ENCODE assay signal across 30 cellular contexts in genomic region chr16:1279945-1280589, GRCh38. TPM values are rescaled to one million over a fixed set of nuclear protein-coding genes. Genes with fewer than 3 reads are reported as not detected.
"Had no signal": no experiment of that assay in that cellular context is flagged by ENCODE, and none has a peak within 500 bp of the region (broad histone marks: within the 10 kb centered on the region; RNA-seq: fewer than 3 reads in every experiment).

No MANE protein-coding gene starts in this region.

- H3K27me3 Mint-ChIP-seq: activated CD8-positive, alpha-beta memory T cell treated with anti-CD3 and anti-CD28 coated beads, Interleukin-2, amount 10 ng/mL, durations not matched to agents 7 days and 5 days; activated naive CD8-positive, alpha-beta T cell had no signal

- H3K27ac ChIP-seq: VCaP had no signal

- FAIRE-seq: bronchial epithelial cell had no signal

- H3K4me1 Mint-ChIP-seq: activated CD4-positive, alpha-beta memory T cell treated with anti-CD3 and anti-CD28 coated beads, Interleukin-2, amount 10 ng/mL, durations not matched to agents 7 days and 5 days; activated CD8-positive, alpha-beta memory T cell treated with anti-CD3 and anti-CD28 coated beads, Interleukin-2, amount 10 ng/mL, durations not matched to agents 7 days and 5 days; activated naive CD4-positive, alpha-beta T cell treated with anti-CD3 and anti-CD28 coated beads, Interleukin-2, amount 10 ng/mL, durations not matched to agents 7 days and 5 days; activated naive CD8-positive, alpha-beta T cell treated with anti-CD3 and anti-CD28 coated beads, Interleukin-2, amount 50 U/mL, for 24 hours; T-cell; T-helper 17 cell had no signal

- H3K9me3 Mint-ChIP-seq: activated B cell treated with CpG ODN at 0.5 μM for 24 hours; activated CD4-positive, alpha-beta memory T cell treated with anti-CD3 and anti-CD28 coated beads, Interleukin-2, amount 10 ng/mL, durations not matched to agents 7 days and 5 days; activated naive CD4-positive, alpha-beta T cell treated with anti-CD3 and anti-CD28 coated beads, Interleukin-2, amount 10 ng/mL, durations not matched to agents 7 days and 5 days; activated naive CD8-positive, alpha-beta T cell treated with anti-CD3 and anti-CD28 coated beads, Interleukin-2, amount 50 U/mL, for 24 hours; T-cell had no signal

- H3K36me3 Mint-ChIP-seq: activated CD8-positive, alpha-beta memory T cell treated with anti-CD3 and anti-CD28 coated beads, Interleukin-2, amount 10 ng/mL, durations not matched to agents 7 days and 5 days; activated naive CD4-positive, alpha-beta T cell treated with anti-CD3 and anti-CD28 coated beads, Interleukin-2, amount 10 ng/mL, durations not matched to agents 7 days and 5 days; activated naive CD8-positive, alpha-beta T cell; brain; T-cell had no signal

- H3K4me3 Mint-ChIP-seq: activated B cell treated with CpG ODN at 0.5 μM for 24 hours; activated CD4-positive, alpha-beta memory T cell treated with anti-CD3 and anti-CD28 coated beads, Interleukin-2, amount 10 ng/mL, durations not matched to agents 7 days and 5 days; activated CD8-positive, alpha-beta memory T cell treated with anti-CD3 and anti-CD28 coated beads, Interleukin-2, amount 10 ng/mL, durations not matched to agents 7 days and 5 days; activated naive CD4-positive, alpha-beta T cell treated with anti-CD3 and anti-CD28 coated beads, Interleukin-2, amount 10 ng/mL, durations not matched to agents 7 days and 5 days; activated naive CD8-positive, alpha-beta T cell; activated naive CD8-positive, alpha-beta T cell treated with anti-CD3 and anti-CD28 coated beads, Interleukin-2, amount 50 U/mL, for 24 hours; brain; T-cell; T-helper 17 cell had no signal

- H3K27ac Mint-ChIP-seq: activated B cell treated with CpG ODN at 0.5 μM for 24 hours; activated CD4-positive, alpha-beta memory T cell treated with anti-CD3 and anti-CD28 coated beads, Interleukin-2, amount 10 ng/mL, durations not matched to agents 7 days and 5 days; activated CD8-positive, alpha-beta memory T cell treated with anti-CD3 and anti-CD28 coated beads, Interleukin-2, amount 10 ng/mL, durations not matched to agents 7 days and 5 days; activated naive CD4-positive, alpha-beta T cell treated with anti-CD3 and anti-CD28 coated beads, Interleukin-2, amount 10 ng/mL, durations not matched to agents 7 days and 5 days; activated naive CD8-positive, alpha-beta T cell; activated naive CD8-positive, alpha-beta T cell treated with anti-CD3 and anti-CD28 coated beads, Interleukin-2, amount 50 U/mL, for 24 hours; T-cell; T-helper 17 cell had no signal

- DNase-seq: activated B cell treated with CpG ODN at 0.5 μM for 24 hours; activated CD4-positive, alpha-beta memory T cell treated with anti-CD3 and anti-CD28 coated beads, Interleukin-2, amount 10 ng/mL, durations not matched to agents 7 days and 5 days; activated CD4-positive, alpha-beta T cell treated with anti-CD3 and anti-CD28 coated beads for 48 hours; activated CD4-positive, CD25-positive, alpha-beta regulatory T cell treated with anti-CD3 and anti-CD28 coated beads, Interleukin-2, amount 50 U/mL, for 72 hours; activated CD8-positive, alpha-beta memory T cell treated with anti-CD3 and anti-CD28 coated beads for 24 hours; activated CD8-positive, alpha-beta memory T cell treated with anti-CD3 and anti-CD28 coated beads, Interleukin-2, amount 10 ng/mL, durations not matched to agents 7 days and 5 days; activated CD8-positive, alpha-beta memory T cell treated with anti-CD3 and anti-CD28 coated beads, Interleukin-2, amount 50 U/mL, for 48 hours; activated effector memory CD4-positive, alpha-beta T cell treated with Interleukin-2 at 50 U/mL for 16 hours; activated naive CD4-positive, alpha-beta T cell treated with anti-CD3 and anti-CD28 coated beads, Interleukin-2, amount 10 ng/mL, durations not matched to agents 7 days and 5 days; activated naive CD8-positive, alpha-beta T cell treated with anti-CD3 and anti-CD28 coated beads, Interleukin-2, amount 50 U/mL, for 24 hours; activated T-cell treated with anti-CD3 and anti-CD28 coated beads, Interleukin-2, amount 50 U/mL, for 48 hours; anterior cingulate cortex; caudate nucleus; NCI-H1092 treated with DMSO at 0.1 percent for 48 hours; NCI-H1417 treated with DMSO at 0.1 percent for 48 hours; NCI-H1694 treated with DMSO at 0.1 percent for 48 hours; NCI-H2029; NCI-H345; NCI-H524 treated with DMSO at 0.1 percent for 48 hours; SHP77 treated with DMSO at 0.1 percent for 48 hours; T-cell; T-helper 17 cell had no signal

RNA-seq across cellular contexts. Expression of gene TPSD1, which starts 24.2 kb away (rescaled TPM):
- total RNA-seq: activated B cell treated with CpG ODN at 0.5 μM for 24 hours; activated CD4-positive, alpha-beta memory T cell treated with anti-CD3 and anti-CD28 coated beads, Interleukin-2, amount 10 ng/mL, durations not matched to agents 7 days and 5 days; activated CD8-positive, alpha-beta memory T cell treated with anti-CD3 and anti-CD28 coated beads, Interleukin-2, amount 10 ng/mL, durations not matched to agents 7 days and 5 days; bronchial epithelial cell; M059J; NCI-H460; RPMI7951; SK-MEL-5; T-helper 17 cell had no signal

RNA-seq across cellular contexts. Expression of gene TPSAB1, which starts 39.6 kb away (rescaled TPM):
- total RNA-seq: activated B cell treated with CpG ODN at 0.5 μM for 24 hours; activated CD4-positive, alpha-beta memory T cell treated with anti-CD3 and anti-CD28 coated beads, Interleukin-2, amount 10 ng/mL, durations not matched to agents 7 days and 5 days; activated CD8-positive, alpha-beta memory T cell treated with anti-CD3 and anti-CD28 coated beads, Interleukin-2, amount 10 ng/mL, durations not matched to agents 7 days and 5 days; bronchial epithelial cell; M059J; NCI-H460; SK-MEL-5; T-helper 17 cell had no signal

RNA-seq across cellular contexts. Expression of gene TPSB2, which starts 50.1 kb away (rescaled TPM):
- total RNA-seq: activated B cell treated with CpG ODN at 0.5 μM for 24 hours; activated CD4-positive, alpha-beta memory T cell treated with anti-CD3 and anti-CD28 coated beads, Interleukin-2, amount 10 ng/mL, durations not matched to agents 7 days and 5 days; activated CD8-positive, alpha-beta memory T cell treated with anti-CD3 and anti-CD28 coated beads, Interleukin-2, amount 10 ng/mL, durations not matched to agents 7 days and 5 days; bronchial epithelial cell; M059J; NCI-H460; RPMI7951; SK-MEL-5; T-helper 17 cell had no signal
